Comparison of ENCODE assay signal across 8 cellular contexts in the genomic region with DNA sequence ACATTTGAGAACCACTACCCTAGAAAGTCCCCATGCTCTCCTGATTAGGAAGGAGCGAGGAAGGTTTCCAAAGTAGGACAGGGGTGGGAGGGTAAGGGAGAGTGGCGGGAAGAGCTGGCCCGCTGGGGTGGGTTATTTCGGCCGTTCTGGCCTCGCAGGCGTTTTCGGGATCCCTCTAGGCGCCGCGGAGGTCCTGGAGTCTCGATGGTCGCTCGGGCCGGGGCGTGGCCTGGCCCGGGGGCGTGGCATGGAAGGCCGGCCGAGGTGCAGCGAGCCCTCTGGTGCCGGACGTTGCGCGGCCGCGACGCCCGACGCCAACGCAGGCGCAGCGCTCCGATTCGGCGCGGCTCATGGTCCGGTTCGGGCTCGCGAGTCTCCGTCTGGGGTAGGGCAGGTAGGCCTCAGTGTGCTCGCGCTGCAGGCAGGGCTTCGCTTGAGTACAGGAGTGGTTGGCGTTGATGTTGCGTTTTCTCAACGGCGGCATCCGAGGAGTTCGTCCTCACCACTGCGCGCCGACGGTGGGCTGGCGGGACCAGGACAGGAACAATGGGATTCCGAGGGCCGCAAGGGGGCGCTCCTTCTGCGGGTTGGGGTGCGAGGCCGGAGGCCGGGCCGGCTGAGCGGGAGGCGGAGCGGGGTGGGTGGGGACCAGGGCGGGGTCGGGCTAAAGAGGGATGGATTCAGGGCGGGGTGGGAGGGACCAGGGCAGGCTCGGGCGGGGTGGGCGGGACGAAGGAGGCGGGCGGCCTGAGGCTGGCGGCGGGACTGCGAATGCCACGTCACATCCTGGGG. TPM values are rescaled to one million over a fixed set of nuclear protein-coding genes. Genes with fewer than 3 reads are reported as not detected.
DNase-seq lines count a peak whose midpoint lies in the region; TF ChIP-seq lines count a peak whose summit lies in the region.

A gene with protein sequence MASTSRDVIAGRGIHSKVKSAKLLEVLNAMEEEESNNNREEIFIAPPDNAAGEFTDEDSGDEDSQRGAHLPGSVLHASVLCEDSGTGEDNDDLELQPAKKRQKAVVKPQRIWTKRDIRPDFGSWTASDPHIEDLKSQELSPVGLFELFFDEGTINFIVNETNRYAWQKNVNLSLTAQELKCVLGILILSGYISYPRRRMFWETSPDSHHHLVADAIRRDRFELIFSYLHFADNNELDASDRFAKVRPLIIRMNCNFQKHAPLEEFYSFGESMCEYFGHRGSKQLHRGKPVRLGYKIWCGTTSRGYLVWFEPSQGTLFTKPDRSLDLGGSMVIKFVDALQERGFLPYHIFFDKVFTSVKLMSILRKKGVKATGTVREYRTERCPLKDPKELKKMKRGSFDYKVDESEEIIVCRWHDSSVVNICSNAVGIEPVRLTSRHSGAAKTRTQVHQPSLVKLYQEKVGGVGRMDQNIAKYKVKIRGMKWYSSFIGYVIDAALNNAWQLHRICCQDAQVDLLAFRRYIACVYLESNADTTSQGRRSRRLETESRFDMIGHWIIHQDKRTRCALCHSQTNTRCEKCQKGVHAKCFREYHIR (plus strand): TSS at position 287 of the 792 bp plus-strand sequence. CDS start 7,628 bp downstream, outside the sequence.

- peak within 1 kb of the TSS; percentile 88 for H3K27ac ChIP-seq in RWPE1
- peak within 1 kb of the TSS; percentile 98 for H3K27ac ChIP-seq in neural progenitor cell
- peak within 1 kb of the TSS; percentile 87 for H3K27ac ChIP-seq in stomach smooth muscle (ENCODE audit: low read length)

- peaks cover 27% of the 10 kb centered on the region for H3K4me1 Mint-ChIP-seq in neural progenitor cell

- peak within 1 kb of the TSS; percentile 100 for H3K27ac Mint-ChIP-seq in neural progenitor cell

- DNase-seq in ELR (ENCODE audit: low read depth): peak; percentile 92
- DNase-seq in GOT3 (lab: John Stamatoyannopoulos, UW): peak; percentile 86
- peak; percentile 87 for DNase-seq in LHCN-M2 (ENCODE audit: low read depth)
- peak; percentile 96 for DNase-seq in RWPE1 (ENCODE audit: low spot score)
- peak; percentile 91 for DNase-seq in activated effector memory CD4-positive, alpha-beta T cell treated with Interleukin-2 at 50 U/mL for 16 hours
- peak; percentile 93 for DNase-seq in fibroblast of villous mesenchyme (ENCODE audit: low read depth)
- DNase-seq in neural progenitor cell (ENCODE audit: low spot score): peak; percentile 97

- H3K9me3 Mint-ChIP-seq in neural progenitor cell: peaks cover 8% of the 10 kb centered on the region

- peaks cover 31% of the 10 kb centered on the region for H3F3A ChIP-seq in neural progenitor cell (ENCODE audit: low read depth)

- no peaks in the 10 kb centered on the region for H4K20me1 ChIP-seq in neural progenitor cell (ENCODE audit: low read depth)

- H3K4me2 ChIP-seq in neural progenitor cell: peak within 1 kb of the TSS; percentile 85

- H3K4me3 ChIP-seq in fibroblast of villous mesenchyme (ENCODE audit: low read depth, low read length) (peak within 1 kb of the TSS; percentile 84), neural progenitor cell (peak within 1 kb of the TSS; percentile 62), stomach smooth muscle (ENCODE audit: low read length in 2 of 2) (peak within 1 kb of the TSS; percentile 80 to 93)

- H3K27me3 ChIP-seq in neural progenitor cell (peaks cover 4% of the 10 kb centered on the region), stomach smooth muscle (ENCODE audit: control insufficient read depth in 1 of 2, insufficient read depth in 2 of 2, low read length in 2 of 2) (no peaks in the 10 kb centered on the region)

- H3K36me3 Mint-ChIP-seq in neural progenitor cell: peaks cover 23% of the 10 kb centered on the region

- H3K9ac ChIP-seq in neural progenitor cell (peak within 1 kb of the TSS; percentile 83), stomach smooth muscle (ENCODE audit: low read length in 2 of 2) (peak within 1 kb of the TSS; percentile 80 to 87)

- H2AFZ ChIP-seq in neural progenitor cell (replicated peaks): peak within 1 kb of the TSS; percentile 98

- H3K9me3 ChIP-seq in neural progenitor cell (ENCODE audit: low read depth) (no peaks in the 10 kb centered on the region), stomach smooth muscle (ENCODE audit: control insufficient read depth in 2 of 2, low read length in 2 of 2) (no peaks in the 10 kb centered on the region)

- H3K4me1 ChIP-seq in neural progenitor cell (peaks cover 25% of the 10 kb centered on the region), stomach smooth muscle (ENCODE audit: control insufficient read depth, insufficient read depth, low read length) (peaks cover 15% of the 10 kb centered on the region)

- POLR2A ChIA-PET in RWPE1 (lab: Yijun Ruan, JAX; ENCODE audit: low non-redundant PET): interaction anchor here (1.0 kb wide), 2 partner anchors 33 to 68 kb away, joined by 3 to 4 read pairs; a partner anchor contains a TSS

- H3K4me3 Mint-ChIP-seq in neural progenitor cell: peak within 1 kb of the TSS; percentile 94

- H3K27me3 Mint-ChIP-seq in neural progenitor cell (ENCODE audit: insufficient read depth, low read depth): peaks cover 6% of the 10 kb centered on the region

- TF ChIP-seq CTCF in RWPE1 (conservative IDR thresholded peaks at IDR 0.05; ENCODE audit: low read depth): peak; percentile 68
- TF ChIP-seq CTCF in fibroblast of villous mesenchyme (IDR thresholded peaks at IDR 0.05; ENCODE audit: insufficient read depth, low read depth, low read length): peak; percentile 64
- peak; percentile 73 for TF ChIP-seq CTCF in neural progenitor cell (IDR thresholded peaks at IDR 0.05)

- no peaks in the 10 kb centered on the region for H3K36me3 ChIP-seq in neural progenitor cell
- H3K36me3 ChIP-seq in stomach smooth muscle (ENCODE audit: control insufficient read depth in 2 of 2, insufficient read depth in 2 of 2, low read length in 2 of 2): no peaks in the 10 kb centered on the region

- CTCF ChIA-PET in RWPE1 (lab: Yijun Ruan, JAX): interaction anchor here (0.6 to 0.7 kb wide), 3 partner anchors 10 to 67 kb away, joined by 3 to 4 read pairs (median 3); no protein-coding TSS in a partner anchor

- H3K79me2 ChIP-seq in neural progenitor cell (ENCODE audit: low read depth): peaks cover 42% of the 10 kb centered on the region

RNA-seq across cellular contexts. Expression of the gene that starts here (rescaled TPM):
- 4.7 and 6.3 TPM in 2 replicates for total RNA-seq in LHCN-M2 (2014; rRNA removed)
- polyA plus RNA-seq in LHCN-M2 (2012): 1.7 TPM
- 3.9 and 7.8 TPM in 2 replicates for total RNA-seq in fibroblast of villous mesenchyme
- total RNA-seq in neural progenitor cell (ENCODE audit: low replicate concordance): 7.9 and 11.2 TPM in 2 replicates

Comparison
In these comparisons a context has a peak if more than half of its experiments do, and no peak if none do; other contexts are left out.
1. Peak in every context shown above with its lines: DNase-seq, H3K4me3 ChIP-seq and H3K27ac ChIP-seq.